Comparison of ENCODE assay signal across 30 cellular contexts in genomic region chr20:38218566-38218885, GRCh38. TPM values are rescaled to one million over a fixed set of nuclear protein-coding genes. Genes with fewer than 3 reads are reported as not detected.
A peak's percentile ranks its signal among the peaks of the same experiment; 100 is the strongest.
DNase-seq lines count a peak whose midpoint lies in the region; ATAC-seq and TF ChIP-seq lines count a peak whose summit lies in the region.
"Had no signal": no experiment of that assay in that cellular context is flagged by ENCODE, and none has a peak within 500 bp of the region (broad histone marks: within the 10 kb centered on the region; RNA-seq: fewer than 3 reads in every experiment).

No MANE protein-coding gene starts in this region.

- H3K4me3 ChIP-seq in PC-3 (ENCODE audit: low read length), result no peak overlapping the region
- no peak overlapping the region for H3K4me3 ChIP-seq in smooth muscle cell
- H3K4me3 ChIP-seq: heart left ventricle, psoas muscle, skin epidermis, stomach, transverse colon had no signal

- peaks cover 36% of the 10 kb centered on the region for H3K4me1 ChIP-seq in PC-3 (ENCODE audit: insufficient read depth, low read length)
- H3K4me1 ChIP-seq in smooth muscle cell (ENCODE audit: low read depth), result peaks cover 5% of the 10 kb centered on the region
- H3K4me1 ChIP-seq: psoas muscle, transverse colon had no signal

- no TSS peak for BruUV-seq in PC-3 (replicated peaks; lab: Mats Ljungman, UMichigan)

- ATAC-seq in PC-3, result no peak
- ATAC-seq: activated T-cell treated with anti-CD3 and anti-CD28 coated beads, Interleukin-2, amount 50 U/mL, for 4 hours; psoas muscle; Right ventricle myocardium inferior; WTC11 had no signal

- H3K9me3 ChIP-seq in PC-3 (ENCODE audit: low read length) (no peaks in the 10 kb centered on the region), smooth muscle cell (replicated peaks; ENCODE audit: low read depth) (no peaks in the 10 kb centered on the region)
- H3K9me3 ChIP-seq: heart left ventricle, neutrophil, psoas muscle, stomach, transverse colon had no signal

- H3F3A ChIP-seq in PC-3 (ENCODE audit: low read length, unreplicated experiment) (no peaks in the 10 kb centered on the region), smooth muscle cell (ENCODE audit: low read depth) (peaks cover 11% of the 10 kb centered on the region)

- no peaks in the 10 kb centered on the region for H3K9me3 Mint-ChIP-seq in activated T-helper 2 cell treated with anti-CD3 and anti-CD28 coated beads, Interferon-gamma antibody, Interleukin-2, Interleukin-4, amounts not matched to agents 10 μg/mL and 5 μg/mL and 100 μg/mL, durations not matched to agents 14 hours and 24 hours and 36 hours
- H3K9me3 Mint-ChIP-seq: activated CD4-positive, alpha-beta T cell treated with anti-CD3 and anti-CD28 coated beads, Interleukin-2, amount 10 ng/mL, durations not matched to agents 7 days and 5 days; activated naive CD4-positive, alpha-beta T cell treated with anti-CD3 and anti-CD28 coated beads for 36 hours; activated T-cell treated with anti-CD3 and anti-CD28 coated beads, Interleukin-2, amount 50 U/mL, for 4 hours; WTC11 had no signal

- peak overlapping the region; percentile 76 for H3K4me2 ChIP-seq in PC-3 (ENCODE audit: low read length)
- H3K4me2 ChIP-seq in smooth muscle cell, result peak overlapping the region; percentile 31

- no peaks in the 10 kb centered on the region for H3K9me2 ChIP-seq in PC-3 (replicated peaks; ENCODE audit: low read length)

- TF ChIP-seq CTCF in GM13976 (IDR thresholded peaks at IDR 0.05; ENCODE audit: borderline replicate concordance, control extremely low read depth, extremely low read depth, insufficient read depth, missing control alignments) (no peak), PC-3 (conservative IDR thresholded peaks at IDR 0.05; ENCODE audit: low read depth, low read length) (no peak), smooth muscle cell (IDR thresholded peaks at IDR 0.05; ENCODE audit: borderline replicate concordance, insufficient read depth, poor library complexity, severe bottlenecking) (no peak)

- H3K27me3 ChIP-seq in PC-3 (ENCODE audit: low read length) (no peaks in the 10 kb centered on the region), smooth muscle cell (ENCODE audit: low read depth) (no peaks in the 10 kb centered on the region)
- H3K27me3 ChIP-seq: foreskin keratinocyte, heart left ventricle, neutrophil, stomach, transverse colon had no signal

- in situ Hi-C loops in GM13976 (cut with MboI; ENCODE audit: low sequenced_read_pairs, unreplicated experiment), result loop anchor here (25.0 kb wide), 1 partner anchor 306 kb away; the partner anchor contains the start of gene VSTM2L

- H4K20me1 ChIP-seq in PC-3 (ENCODE audit: low read length) (no peaks in the 10 kb centered on the region), smooth muscle cell (ENCODE audit: low read depth) (no peaks in the 10 kb centered on the region)

- H3K9ac ChIP-seq in PC-3 (ENCODE audit: low read length), result peak overlapping the region; percentile 41
- H3K9ac ChIP-seq in smooth muscle cell (ENCODE audit: low read depth), result no peak overlapping the region

- 92% methylated on average over 7 of the region's 7 CpGs for WGBS in smooth muscle cell (ENCODE audit: low lambda C conversion rate)

- POLR2A ChIA-PET in PC-3 (lab: Charles Lee; ENCODE audit: unreplicated experiment), result no interaction called here

- no peak overlapping the region for H3K4me3 Mint-ChIP-seq in activated T-helper 2 cell treated with anti-CD3 and anti-CD28 coated beads, Interferon-gamma antibody, Interleukin-2, Interleukin-4, amounts not matched to agents 10 μg/mL and 5 μg/mL and 100 μg/mL, durations not matched to agents 14 hours and 24 hours and 36 hours (ENCODE audit: low read depth)
- H3K4me3 Mint-ChIP-seq: activated CD4-positive, alpha-beta T cell treated with anti-CD3 and anti-CD28 coated beads, Interleukin-2, amount 10 ng/mL, durations not matched to agents 7 days and 5 days; activated naive CD4-positive, alpha-beta T cell treated with anti-CD3 and anti-CD28 coated beads for 36 hours; activated T-cell treated with anti-CD3 and anti-CD28 coated beads, Interleukin-2, amount 50 U/mL, for 4 hours; WTC11 had no signal

- no peaks in the 10 kb centered on the region for H3K27me3 Mint-ChIP-seq in activated T-helper 2 cell treated with anti-CD3 and anti-CD28 coated beads, Interferon-gamma antibody, Interleukin-2, Interleukin-4, amounts not matched to agents 10 μg/mL and 5 μg/mL and 100 μg/mL, durations not matched to agents 14 hours and 24 hours and 36 hours (ENCODE audit: low read depth)

- H3K79me2 ChIP-seq in PC-3 (ENCODE audit: low read length) (peaks cover 15% of the 10 kb centered on the region; the same call in 1 of the 2 replicates), smooth muscle cell (ENCODE audit: low read depth) (no peaks in the 10 kb centered on the region)

- no peaks in the 10 kb centered on the region for H3K36me3 Mint-ChIP-seq in activated T-helper 2 cell treated with anti-CD3 and anti-CD28 coated beads, Interferon-gamma antibody, Interleukin-2, Interleukin-4, amounts not matched to agents 10 μg/mL and 5 μg/mL and 100 μg/mL, durations not matched to agents 14 hours and 24 hours and 36 hours (ENCODE audit: low read depth)
- H3K36me3 Mint-ChIP-seq: CD14-positive monocyte, WTC11 had no signal

- H3K27ac ChIP-seq in PC-3 (ENCODE audit: low read length) (peak overlapping the region; percentile 80), smooth muscle cell (ENCODE audit: low read depth) (peak overlapping the region; percentile 94)
- H3K27ac ChIP-seq: foreskin keratinocyte, neutrophil, psoas muscle, transverse colon had no signal

- DNase-seq in GM13976 (ENCODE audit: low spot score) (peak; percentile 16), PC-3 (no peak), islet precursor cell (peak; percentile 54), smooth muscle cell (lab: John Stamatoyannopoulos, UW; ENCODE audit: unreplicated experiment) (no peak), DMS114 treated with DMSO at 0.1 percent for 48 hours (lab: John Stamatoyannopoulos, UW; ENCODE audit: unreplicated experiment) (no peak), ureter (ENCODE audit: low spot score) (no peak)
- no peak for DNase-seq in activated naive CD4-positive, alpha-beta T cell treated with Interleukin-2 at 50 U/mL for 16 hours
- DNase-seq in activated T-helper 2 cell treated with anti-CD3 and anti-CD28 coated beads, Interferon-gamma antibody, Interleukin-2, Interleukin-4, amounts not matched to agents 10 μg/mL and 5 μg/mL and 100 μg/mL, durations not matched to agents 14 hours and 24 hours and 36 hours (ENCODE audit: low spot score), result no peak
- DNase-seq: activated CD4-positive, alpha-beta T cell treated with anti-CD3 and anti-CD28 coated beads, Interleukin-2, amount 10 ng/mL, durations not matched to agents 7 days and 5 days; activated naive CD4-positive, alpha-beta T cell treated with anti-CD3 and anti-CD28 coated beads for 36 hours; activated T-cell treated with anti-CD3 and anti-CD28 coated beads, Interleukin-2, amount 50 U/mL, for 4 hours; Calu3; DND-41; effector memory CD4-positive, alpha-beta T cell; foreskin keratinocyte; mammary epithelial cell; MV-4-11; NCI-H1436 treated with DMSO at 0.1 percent for 48 hours; NCI-H446 treated with DMSO at 0.1 percent for 48 hours; psoas muscle; stimulated activated CD4-positive, alpha-beta T cell treated with anti-CD3 and anti-CD28 coated beads, Interleukin-1b, Interleukin-23, amount 100 ng/mL, for 48 hours; stomach; T1000; transverse colon had no signal

- H3K4me1 Mint-ChIP-seq in activated T-helper 2 cell treated with anti-CD3 and anti-CD28 coated beads, Interferon-gamma antibody, Interleukin-2, Interleukin-4, amounts not matched to agents 10 μg/mL and 5 μg/mL and 100 μg/mL, durations not matched to agents 14 hours and 24 hours and 36 hours (ENCODE audit: low read depth), result no peaks in the 10 kb centered on the region

- no peak overlapping the region for H3K27ac Mint-ChIP-seq in activated T-helper 2 cell treated with anti-CD3 and anti-CD28 coated beads, Interferon-gamma antibody, Interleukin-2, Interleukin-4, amounts not matched to agents 10 μg/mL and 5 μg/mL and 100 μg/mL, durations not matched to agents 14 hours and 24 hours and 36 hours
- H3K27ac Mint-ChIP-seq: activated CD4-positive, alpha-beta T cell treated with anti-CD3 and anti-CD28 coated beads, Interleukin-2, amount 10 ng/mL, durations not matched to agents 7 days and 5 days; activated naive CD4-positive, alpha-beta T cell treated with anti-CD3 and anti-CD28 coated beads for 36 hours; WTC11 had no signal

- CTCF ChIA-PET in PC-3 (lab: Charles Lee), result no interaction called here

- H2AFZ ChIP-seq in PC-3 (ENCODE audit: low read length) (no peak overlapping the region), smooth muscle cell (ENCODE audit: low read depth) (no peak overlapping the region)

- intact Hi-C loops in PC-3 (cut with micrococcal nuclease), result no loop called here
- intact Hi-C loops in activated T-helper 2 cell treated with anti-CD3 and anti-CD28 coated beads, Interferon-gamma antibody, Interleukin-2, Interleukin-4, amounts not matched to agents 10 μg/mL and 5 μg/mL and 100 μg/mL, durations not matched to agents 14 hours and 24 hours and 36 hours (cut with micrococcal nuclease), result no loop called here

- no peaks in the 10 kb centered on the region for H3K36me3 ChIP-seq in PC-3 (ENCODE audit: low read depth, low read length)
- no peaks in the 10 kb centered on the region for H3K36me3 ChIP-seq in smooth muscle cell (ENCODE audit: low read depth)
- H3K36me3 ChIP-seq: neutrophil, transverse colon had no signal

RNA-seq across cellular contexts. Expression of gene KIAA1755, which starts 42.0 kb away (rescaled TPM):
- total RNA-seq in PC-3 (2014; rRNA removed) (0.44 and 0.86 TPM in 2 replicates), smooth muscle cell (0.09 TPM in 1 of 2 replicates, not detected in the other), ureter (3.9 TPM)
- polyA plus RNA-seq in smooth muscle cell, result 0.17 TPM in 1 of 2 replicates, not detected in the other
- total RNA-seq in activated T-helper 2 cell treated with anti-CD3 and anti-CD28 coated beads, Interferon-gamma antibody, Interleukin-2, Interleukin-4, amounts not matched to agents 10 μg/mL and 5 μg/mL and 100 μg/mL, durations not matched to agents 14 hours and 24 hours and 36 hours, result not detected in 2 replicates
- total RNA-seq: activated CD4-positive, alpha-beta T cell treated with anti-CD3 and anti-CD28 coated beads, Interleukin-2, amount 10 ng/mL, durations not matched to agents 7 days and 5 days; activated naive CD4-positive, alpha-beta T cell treated with anti-CD3 and anti-CD28 coated beads for 36 hours; activated T-cell treated with anti-CD3 and anti-CD28 coated beads, Interleukin-2, amount 50 U/mL, for 4 hours; Calu3 had no signal
- polyA plus RNA-seq: CD14-positive monocyte had no signal

RNA-seq across cellular contexts. Expression of gene TGM2, which starts 53.5 kb away (rescaled TPM):
- 583 and 773 TPM in 2 replicates for total RNA-seq in PC-3 (2014; rRNA removed)
- 53.6 and 72.0 TPM in 2 replicates for total RNA-seq in smooth muscle cell
- polyA plus RNA-seq in smooth muscle cell, result 41.7 and 85.6 TPM in 2 replicates
- not detected in 2 replicates for total RNA-seq in activated T-helper 2 cell treated with anti-CD3 and anti-CD28 coated beads, Interferon-gamma antibody, Interleukin-2, Interleukin-4, amounts not matched to agents 10 μg/mL and 5 μg/mL and 100 μg/mL, durations not matched to agents 14 hours and 24 hours and 36 hours
- 143 TPM for total RNA-seq in ureter
- total RNA-seq: activated naive CD4-positive, alpha-beta T cell treated with anti-CD3 and anti-CD28 coated beads for 36 hours had no signal

Comparison
In these comparisons a context has a peak if more than half of its experiments do, and no peak if none do; other contexts are left out.
1. DNase-seq: peak in GM13976 (single experiment) and islet precursor cell (single experiment); none in PC-3 (single experiment), smooth muscle cell (single experiment), activated naive CD4-positive, alpha-beta T cell treated with Interleukin-2 at 50 U/mL for 16 hours (single experiment), activated T-helper 2 cell treated with anti-CD3 and anti-CD28 coated beads, Interferon-gamma antibody, Interleukin-2, Interleukin-4, amounts not matched to agents 10 μg/mL and 5 μg/mL and 100 μg/mL, durations not matched to agents 14 hours and 24 hours and 36 hours (single experiment), DMS114 treated with DMSO at 0.1 percent for 48 hours (single experiment) and ureter (single experiment).
2. RNA of gene TGM2, which starts 53.5 kb away (total RNA-seq): 583 to 773 TPM in PC-3, 143 TPM in ureter (single experiment) and 53.6 to 72.0 TPM in smooth muscle cell; not detected in activated T-helper 2 cell treated with anti-CD3 and anti-CD28 coated beads, Interferon-gamma antibody, Interleukin-2, Interleukin-4, amounts not matched to agents 10 μg/mL and 5 μg/mL and 100 μg/mL, durations not matched to agents 14 hours and 24 hours and 36 hours; every median in the first group is over 10 times any median in the second.